ENCODE assay signal across 25 cellular contexts in genomic region chr1:33517596-33518250, GRCh38. TPM values are rescaled to one million over a fixed set of nuclear protein-coding genes. Genes with fewer than 3 reads are reported as not detected.
DNase-seq lines count a peak whose midpoint lies in the region; FAIRE-seq and TF ChIP-seq lines count a peak whose summit lies in the region.
"Had no signal": no experiment of that assay in that cellular context is flagged by ENCODE, and none has a peak within 500 bp of the region (broad histone marks: within the 10 kb centered on the region; RNA-seq: fewer than 3 reads in every experiment).

No MANE protein-coding gene starts in this region.

- peaks cover 6% of the 10 kb centered on the region for H3K4me1 Mint-ChIP-seq in neural progenitor cell
- H3K4me1 Mint-ChIP-seq: stimulated activated effector memory CD8-positive, alpha-beta T cell treated with anti-CD3 and anti-CD28 coated beads, Interleukin-12 subunit alpha, Interleukin-12 subunit beta, amount 100 ng/mL, for 72 hours had no signal

- no peaks in the 10 kb centered on the region for H3K9me3 Mint-ChIP-seq in neural progenitor cell
- H3K9me3 Mint-ChIP-seq: activated naive CD4-positive, alpha-beta T cell treated with anti-CD3 and anti-CD28 coated beads, Interleukin-2, amount 50 U/mL, for 72 hours; activated T-helper 1 cell treated with anti-CD3 and anti-CD28 coated beads, Interleukin-12 subunit alpha, Interleukin-12 subunit beta, Interleukin-2, Interleukin-4 antibody, amounts not matched to agents 30 ng/mL and 10 ng/mL and 1 ng/mL, durations not matched to agents 14 hours and 24 hours and 36 hours; CD8-positive, alpha-beta T cell; stimulated activated effector memory CD8-positive, alpha-beta T cell treated with anti-CD3 and anti-CD28 coated beads, Interleukin-12 subunit alpha, Interleukin-12 subunit beta, amount 100 ng/mL, for 72 hours had no signal

- no peaks in the 10 kb centered on the region for H3K9me3 ChIP-seq in neural progenitor cell (ENCODE audit: low read depth)
- H3K9me3 ChIP-seq: pancreas had no signal

- peak; percentile 21 for DNase-seq in AG10803 (ENCODE audit: low read depth)
- DNase-seq in HFF-Myc (ENCODE audit: extremely low read depth, low read depth): peak; percentile 15
- DNase-seq in neural progenitor cell (ENCODE audit: low spot score): no peak
- DNase-seq in NCI-H526 (lab: John Stamatoyannopoulos, UW): no peak
- no peak for DNase-seq in activated naive CD4-positive, alpha-beta T cell treated with Interleukin-2 at 50 U/mL for 16 hours
- DNase-seq in NCI-H526 treated with DMSO at 0.1 percent for 48 hours (lab: John Stamatoyannopoulos, UW): no peak
- no peak for DNase-seq in stimulated activated CD4-positive, alpha-beta T cell treated with anti-CD3 and anti-CD28 coated beads, Interleukin-2, amount 100 ng/mL, for 24 hours
- DNase-seq: ACHN; activated CD4-positive, alpha-beta T cell treated with anti-CD3 and anti-CD28 coated beads for 36 hours; CD8-positive, alpha-beta T cell; DND-41; Kasumi-1; kidney; NCI-H1092; NCI-H69; pancreas; SHP77; SW 1271 had no signal

- H4K20me1 ChIP-seq in neural progenitor cell (ENCODE audit: low read depth): no peaks in the 10 kb centered on the region

- H3K27me3 ChIP-seq in neural progenitor cell: no peaks in the 10 kb centered on the region
- H3K27me3 ChIP-seq: hepatocyte, pancreas had no signal

- peak overlapping the region; percentile 53 for H3K27ac Mint-ChIP-seq in neural progenitor cell
- H3K27ac Mint-ChIP-seq: activated CD4-positive, alpha-beta T cell treated with anti-CD3 and anti-CD28 coated beads for 36 hours; activated naive CD4-positive, alpha-beta T cell treated with anti-CD3 and anti-CD28 coated beads, Interleukin-2, amount 50 U/mL, for 72 hours; activated T-helper 1 cell treated with anti-CD3 and anti-CD28 coated beads, Interleukin-12 subunit alpha, Interleukin-12 subunit beta, Interleukin-2, Interleukin-4 antibody, amounts not matched to agents 30 ng/mL and 10 ng/mL and 1 ng/mL, durations not matched to agents 14 hours and 24 hours and 36 hours; CD8-positive, alpha-beta T cell; stimulated activated effector memory CD8-positive, alpha-beta T cell treated with anti-CD3 and anti-CD28 coated beads, Interleukin-12 subunit alpha, Interleukin-12 subunit beta, amount 100 ng/mL, for 72 hours had no signal

- no peak overlapping the region for H2AFZ ChIP-seq in neural progenitor cell (replicated peaks)
- H2AFZ ChIP-seq: hepatocyte had no signal

- no peak overlapping the region for H3K9ac ChIP-seq in neural progenitor cell

- FAIRE-seq in endometrium (lab: Jason Lieb, UNC): peak; percentile 37
- FAIRE-seq: H54, kidney, pancreas, TTC549 had no signal

- no peak overlapping the region for H3K27ac ChIP-seq in neural progenitor cell
- H3K27ac ChIP-seq: hepatocyte, pancreas had no signal

- H3F3A ChIP-seq in neural progenitor cell (ENCODE audit: low read depth): no peaks in the 10 kb centered on the region

- H3K4me3 ChIP-seq in AG10803 (ENCODE audit: low read length): no peak overlapping the region
- no peak overlapping the region for H3K4me3 ChIP-seq in HFF-Myc (replicated peaks; ENCODE audit: low read depth, low read length)
- no peak overlapping the region for H3K4me3 ChIP-seq in neural progenitor cell
- H3K4me3 ChIP-seq: hepatocyte, pancreas had no signal

- no peaks in the 10 kb centered on the region for H3K36me3 Mint-ChIP-seq in neural progenitor cell
- H3K36me3 Mint-ChIP-seq: activated naive CD4-positive, alpha-beta T cell treated with anti-CD3 and anti-CD28 coated beads, Interleukin-2, amount 50 U/mL, for 72 hours; CD8-positive, alpha-beta T cell; stimulated activated effector memory CD8-positive, alpha-beta T cell treated with anti-CD3 and anti-CD28 coated beads, Interleukin-12 subunit alpha, Interleukin-12 subunit beta, amount 100 ng/mL, for 72 hours had no signal

- H3K4me1 ChIP-seq in neural progenitor cell: no peaks in the 10 kb centered on the region
- H3K4me1 ChIP-seq: pancreas had no signal

- peaks cover 12% of the 10 kb centered on the region for H3K27me3 Mint-ChIP-seq in neural progenitor cell (ENCODE audit: insufficient read depth, low read depth)

- H3K79me2 ChIP-seq in neural progenitor cell (ENCODE audit: low read depth): no peaks in the 10 kb centered on the region
- H3K79me2 ChIP-seq: hepatocyte had no signal

- H3K4me2 ChIP-seq in neural progenitor cell: no peak overlapping the region
- H3K4me2 ChIP-seq: hepatocyte had no signal

- no peaks in the 10 kb centered on the region for H3K36me3 ChIP-seq in neural progenitor cell
- H3K36me3 ChIP-seq: pancreas had no signal

- H3K4me3 Mint-ChIP-seq in neural progenitor cell: no peak overlapping the region
- H3K4me3 Mint-ChIP-seq: activated CD4-positive, alpha-beta T cell treated with anti-CD3 and anti-CD28 coated beads for 36 hours; activated T-helper 1 cell treated with anti-CD3 and anti-CD28 coated beads, Interleukin-12 subunit alpha, Interleukin-12 subunit beta, Interleukin-2, Interleukin-4 antibody, amounts not matched to agents 30 ng/mL and 10 ng/mL and 1 ng/mL, durations not matched to agents 14 hours and 24 hours and 36 hours; CD8-positive, alpha-beta T cell; stimulated activated effector memory CD8-positive, alpha-beta T cell treated with anti-CD3 and anti-CD28 coated beads, Interleukin-12 subunit alpha, Interleukin-12 subunit beta, amount 100 ng/mL, for 72 hours had no signal

- TF ChIP-seq CTCF in AG10803 (conservative IDR thresholded peaks at IDR 0.05; ENCODE audit: low read length): no peak
- no peak for TF ChIP-seq CTCF in HFF-Myc (IDR thresholded peaks at IDR 0.05; ENCODE audit: low read depth, low read length, missing control alignments)
- no peak for TF ChIP-seq CTCF in neural progenitor cell (IDR thresholded peaks at IDR 0.05)

RNA-seq across cellular contexts. Expression of gene ZSCAN20, which starts 45.3 kb away (rescaled TPM):
- 11.4 and 14.8 TPM in 2 replicates for total RNA-seq in neural progenitor cell (ENCODE audit: low replicate concordance)

Comparison
In these comparisons a context has a peak if more than half of its experiments do, and no peak if none do; other contexts are left out.
1. DNase-seq: peak in AG10803 (single experiment) and HFF-Myc (single experiment); none in neural progenitor cell (single experiment), NCI-H526 (0 of 2), activated naive CD4-positive, alpha-beta T cell treated with Interleukin-2 at 50 U/mL for 16 hours (single experiment), NCI-H526 treated with DMSO at 0.1 percent for 48 hours (single experiment) and stimulated activated CD4-positive, alpha-beta T cell treated with anti-CD3 and anti-CD28 coated beads, Interleukin-2, amount 100 ng/mL, for 24 hours (0 of 2).